8 cellular contexts compared by ENCODE assay signal in genomic region chr12:56127485-56127887, GRCh38. TPM values are rescaled to one million over a fixed set of nuclear protein-coding genes. Genes with fewer than 3 reads are reported as not detected.
A peak's percentile ranks its signal among the peaks of the same experiment; 100 is the strongest.
DNase-seq lines count a peak whose midpoint lies in the region; ATAC-seq and TF ChIP-seq lines count a peak whose summit lies in the region.

No MANE protein-coding gene starts in this region.

- no peak for DNase-seq in stimulated activated naive CD8-positive, alpha-beta T cell treated with anti-CD3 and anti-CD28 coated beads, Interleukin-15, Interleukin-2, amounts not matched to agents 100 U/mL and 50 U/mL, for 24 hours
- DNase-seq in breast epithelium (ENCODE audit: low spot score in 2 of 2) (no peak), aorta (no peak), hepatic stellate cell (ENCODE audit: low spot score) (no peak)
- no peak for DNase-seq in activated CD4-positive, alpha-beta T cell treated with anti-CD3 and anti-CD28 coated beads for 4 hours

- WGBS in aorta, 2 donors = 0% methylated on average over 8 of the region's 8 CpGs

- H3K36me3 Mint-ChIP-seq in stimulated activated naive CD8-positive, alpha-beta T cell treated with anti-CD3 and anti-CD28 coated beads, Interleukin-15, Interleukin-2, amounts not matched to agents 100 ng/mL and 50 ng/mL, for 24 hours (ENCODE audit: low read depth) = peaks cover 37% of the 10 kb centered on the region

- intact Hi-C loops in breast epithelium (cut with DNase I; ENCODE audit: low total_unique reads) = loop anchor here (5.0 kb wide), 1 partner anchor 60 kb away; the partner anchor contains the start of gene SMARCC2
- intact Hi-C loops in aorta (cut with DNase I) = loop anchor here in 1 of 2 donors (2.0 kb wide), 1 partner anchor 61 kb away; the partner anchor contains the start of gene SMARCC2

- H3K4me3 Mint-ChIP-seq in stimulated activated naive CD8-positive, alpha-beta T cell treated with anti-CD3 and anti-CD28 coated beads, Interleukin-15, Interleukin-2, amounts not matched to agents 100 ng/mL and 50 ng/mL, for 24 hours = peak overlapping the region; percentile 99

- H3K27me3 ChIP-seq in breast epithelium = no peaks in the 10 kb centered on the region
- H3K27me3 ChIP-seq in mucosa of stomach (ENCODE audit: control insufficient read depth, insufficient read depth, low read length) = no peaks in the 10 kb centered on the region
- no peaks in the 10 kb centered on the region for H3K27me3 ChIP-seq in aorta (ENCODE audit: control insufficient read depth in 1 of 2, insufficient read depth in 2 of 2, low read length in 1 of 2)

- H3K27ac ChIP-seq in breast epithelium (peak overlapping the region; percentile 91 to 94), aorta (ENCODE audit: low read depth in 1 of 2, low read length in 2 of 2) (peak overlapping the region in 1 of 2 donors; percentile 61)

- peaks cover 3 to 14% of the 10 kb centered on the region in 2 donors for H3K4me1 ChIP-seq in breast epithelium
- peaks cover 22% of the 10 kb centered on the region for H3K4me1 ChIP-seq in mucosa of stomach (ENCODE audit: control insufficient read depth, insufficient read depth, low read length)
- peaks cover 0 to 5% of the 10 kb centered on the region in 2 donors for H3K4me1 ChIP-seq in aorta (ENCODE audit: control insufficient read depth in 1 of 2, insufficient read depth in 2 of 2, low read length in 2 of 2)

- H3K9me3 Mint-ChIP-seq in stimulated activated naive CD8-positive, alpha-beta T cell treated with anti-CD3 and anti-CD28 coated beads, Interleukin-15, Interleukin-2, amounts not matched to agents 100 ng/mL and 50 ng/mL, for 24 hours = no peaks in the 10 kb centered on the region

- ATAC-seq in stimulated activated naive CD8-positive, alpha-beta T cell treated with anti-CD3 and anti-CD28 coated beads, Interleukin-15, Interleukin-2, amounts not matched to agents 100 U/mL and 50 U/mL, for 24 hours = no peak
- ATAC-seq in aorta (ENCODE audit: low FRiP score) (no peak), HG03095 (IDR thresholded peaks at IDR 0.05; ENCODE audit: unreplicated experiment) (no peak)

- H3K36me3 ChIP-seq in breast epithelium (peaks cover 5% of the 10 kb centered on the region), mucosa of stomach (ENCODE audit: control insufficient read depth, insufficient read depth, low read length) (peaks cover 14% of the 10 kb centered on the region), aorta (ENCODE audit: control insufficient read depth in 1 of 2, insufficient read depth in 2 of 2, low read length in 1 of 2) (peaks cover 3 to 8% of the 10 kb centered on the region in 2 donors)

- TF ChIP-seq CTCF in breast epithelium (IDR thresholded peaks at IDR 0.05) = no peak

- peak overlapping the region; percentile 88 for H3K27ac Mint-ChIP-seq in stimulated activated naive CD8-positive, alpha-beta T cell treated with anti-CD3 and anti-CD28 coated beads, Interleukin-15, Interleukin-2, amounts not matched to agents 100 ng/mL and 50 ng/mL, for 24 hours

- peak overlapping the region; percentile 48 for H3K9ac ChIP-seq in mucosa of stomach (ENCODE audit: low read length)

- H3K4me3 ChIP-seq in breast epithelium (peak overlapping the region; percentile 58 to 89 (median 66)), mucosa of stomach (ENCODE audit: low read length) (peak overlapping the region; percentile 1), aorta (ENCODE audit: low read length in 2 of 2) (peak overlapping the region; percentile 24 to 37)

- H3K4me1 Mint-ChIP-seq in stimulated activated naive CD8-positive, alpha-beta T cell treated with anti-CD3 and anti-CD28 coated beads, Interleukin-15, Interleukin-2, amounts not matched to agents 100 ng/mL and 50 ng/mL, for 24 hours (ENCODE audit: low read depth) = peaks cover 66% of the 10 kb centered on the region

- H3K9me3 ChIP-seq in breast epithelium = no peaks in the 10 kb centered on the region
- H3K9me3 ChIP-seq in mucosa of stomach (ENCODE audit: control insufficient read depth, low read length) = no peaks in the 10 kb centered on the region
- H3K9me3 ChIP-seq in aorta (ENCODE audit: control insufficient read depth, low read length) = no peaks in the 10 kb centered on the region

- no peak for TF ChIP-seq POLR2A in breast epithelium (IDR thresholded peaks at IDR 0.05)

- H3K27me3 Mint-ChIP-seq in stimulated activated naive CD8-positive, alpha-beta T cell treated with anti-CD3 and anti-CD28 coated beads, Interleukin-15, Interleukin-2, amounts not matched to agents 100 ng/mL and 50 ng/mL, for 24 hours = no peaks in the 10 kb centered on the region

RNA-seq across cellular contexts. Expression of gene ESYT1, which starts 0.6 kb away (rescaled TPM):
- total RNA-seq in breast epithelium (100 to 1,000 TPM; 132 to 243 (median 146) TPM), aorta (100 to 1,000 TPM; 103 to 106 TPM)
- polyA plus RNA-seq in aorta = 10 to 100 TPM; 27.0 to 54.6 TPM

RNA-seq across cellular contexts. Expression of gene ZC3H10, which starts 9.4 kb away (rescaled TPM):
- 1 to 10 TPM; 3.6 to 4.8 (median 4.7) TPM for total RNA-seq in breast epithelium
- total RNA-seq in aorta = 1 to 10 TPM; 8.9 to 9.6 TPM
- polyA plus RNA-seq in aorta = 1 to 10 TPM; 1.8 to 3.1 TPM

RNA-seq across cellular contexts. Expression of gene RPL41, which starts 11.1 kb away (rescaled TPM):
- total RNA-seq in breast epithelium (1,000 to 10,000 TPM; 3,675 to 5,580 (median 4,429) TPM), aorta (1,000 to 10,000 TPM; 2,225 to 2,370 TPM)
- polyA plus RNA-seq in aorta = 1,000 to 10,000 TPM; 5,850 to 7,278 TPM

RNA-seq across cellular contexts. Expression of gene PA2G4, which starts 23.1 kb away (rescaled TPM):
- total RNA-seq in breast epithelium (100 to 1,000 TPM in 2 of 3 donors, 10 to 100 TPM in 1; 94.4 to 134 (median 116) TPM), aorta (10 to 100 TPM; 59.9 to 63.5 TPM)
- 10 to 100 TPM; 79.6 to 80.8 TPM for polyA plus RNA-seq in aorta

RNA-seq across cellular contexts. Expression of gene MYL6B, which starts 24.9 kb away (rescaled TPM):
- total RNA-seq in breast epithelium (10 to 100 TPM; 29.6 to 52.8 (median 43.2) TPM), aorta (10 to 100 TPM; 30.2 to 34.2 TPM)
- 100 to 1,000 TPM in 1 of 2 donors, 10 to 100 TPM in 1; 66.6 to 101 TPM for polyA plus RNA-seq in aorta

Comparison
In these comparisons a context has a peak if more than half of its experiments do, and no peak if none do; other contexts are left out.
1. H3K4me3 ChIP-seq: peak in every context shown above with its lines; median percentile 66 in breast epithelium; 30 in aorta; 1 in mucosa of stomach.